ENCODE assay signal across 1 cellular context in the genomic region with DNA sequence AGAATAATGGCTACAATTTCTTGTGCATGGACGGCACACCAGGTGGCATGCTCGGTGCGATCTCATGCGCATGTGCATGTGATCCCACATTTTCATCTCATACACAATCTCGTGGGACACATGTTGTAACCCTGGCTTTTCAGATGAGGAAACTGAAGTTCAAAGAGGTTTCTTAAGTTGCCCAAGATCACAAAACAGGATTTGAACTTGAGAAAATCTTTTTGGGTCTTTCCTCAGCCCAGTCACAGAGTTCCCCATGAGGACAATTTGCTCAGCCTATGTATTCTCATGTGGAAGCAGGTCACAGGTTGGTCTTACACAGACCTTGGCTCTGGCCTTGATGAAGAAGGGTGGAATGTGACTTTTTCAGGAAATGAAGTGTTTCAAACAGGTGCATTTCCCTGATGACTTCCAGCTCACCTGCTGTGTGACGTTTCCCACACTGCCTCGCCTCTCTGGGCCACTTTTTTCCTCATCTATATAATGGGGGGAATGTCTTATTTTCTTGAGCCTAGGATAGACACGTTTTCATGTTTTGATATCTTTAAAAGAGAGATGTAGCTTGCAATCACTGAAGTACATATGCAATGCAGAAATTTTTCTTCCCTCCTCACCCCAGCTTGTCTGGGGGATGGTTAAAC.
A peak's percentile ranks its signal among the peaks of the same experiment; 100 is the strongest.
TF ChIP-seq lines count a peak whose summit lies in the region.

No MANE protein-coding gene starts in this region.

TF ChIP-seq in liver, 16 proteins besides CTCF, POLR2A, EP300 and RAD21 (continued from another document):
- TF ChIP-seq MAX (IDR thresholded peaks at IDR 0.05) (no peak), GABPA (IDR thresholded peaks at IDR 0.05 in 1 of 2, conservative IDR thresholded peaks at IDR 0.05 in 1 of 2) (no peak), EGR1 (IDR thresholded peaks at IDR 0.05; ENCODE audit: low read depth in 2 of 2) (peak in 1 of 2 donors; percentile 41), RXRA (IDR thresholded peaks at IDR 0.05) (peak in 1 of 2 donors; percentile 94), FOXA1 (IDR thresholded peaks at IDR 0.05) (no peak), FOXA2 (IDR thresholded peaks at IDR 0.05) (no peak), HNF4G (IDR thresholded peaks at IDR 0.05) (no peak), SP1 (IDR thresholded peaks at IDR 0.05) (peak; percentile 73), NR2F2 (IDR thresholded peaks at IDR 0.05) (peak; percentile 25), TAF1 (conservative IDR thresholded peaks at IDR 0.05) (no peak), JUND (IDR thresholded peaks at IDR 0.05) (no peak)
- TF ChIP-seq, protein P1, sequence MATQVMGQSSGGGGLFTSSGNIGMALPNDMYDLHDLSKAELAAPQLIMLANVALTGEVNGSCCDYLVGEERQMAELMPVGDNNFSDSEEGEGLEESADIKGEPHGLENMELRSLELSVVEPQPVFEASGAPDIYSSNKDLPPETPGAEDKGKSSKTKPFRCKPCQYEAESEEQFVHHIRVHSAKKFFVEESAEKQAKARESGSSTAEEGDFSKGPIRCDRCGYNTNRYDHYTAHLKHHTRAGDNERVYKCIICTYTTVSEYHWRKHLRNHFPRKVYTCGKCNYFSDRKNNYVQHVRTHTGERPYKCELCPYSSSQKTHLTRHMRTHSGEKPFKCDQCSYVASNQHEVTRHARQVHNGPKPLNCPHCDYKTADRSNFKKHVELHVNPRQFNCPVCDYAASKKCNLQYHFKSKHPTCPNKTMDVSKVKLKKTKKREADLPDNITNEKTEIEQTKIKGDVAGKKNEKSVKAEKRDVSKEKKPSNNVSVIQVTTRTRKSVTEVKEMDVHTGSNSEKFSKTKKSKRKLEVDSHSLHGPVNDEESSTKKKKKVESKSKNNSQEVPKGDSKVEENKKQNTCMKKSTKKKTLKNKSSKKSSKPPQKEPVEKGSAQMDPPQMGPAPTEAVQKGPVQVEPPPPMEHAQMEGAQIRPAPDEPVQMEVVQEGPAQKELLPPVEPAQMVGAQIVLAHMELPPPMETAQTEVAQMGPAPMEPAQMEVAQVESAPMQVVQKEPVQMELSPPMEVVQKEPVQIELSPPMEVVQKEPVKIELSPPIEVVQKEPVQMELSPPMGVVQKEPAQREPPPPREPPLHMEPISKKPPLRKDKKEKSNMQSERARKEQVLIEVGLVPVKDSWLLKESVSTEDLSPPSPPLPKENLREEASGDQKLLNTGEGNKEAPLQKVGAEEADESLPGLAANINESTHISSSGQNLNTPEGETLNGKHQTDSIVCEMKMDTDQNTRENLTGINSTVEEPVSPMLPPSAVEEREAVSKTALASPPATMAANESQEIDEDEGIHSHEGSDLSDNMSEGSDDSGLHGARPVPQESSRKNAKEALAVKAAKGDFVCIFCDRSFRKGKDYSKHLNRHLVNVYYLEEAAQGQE (IDR thresholded peaks at IDR 0.05), result no peak
- TF ChIP-seq, protein P2, sequence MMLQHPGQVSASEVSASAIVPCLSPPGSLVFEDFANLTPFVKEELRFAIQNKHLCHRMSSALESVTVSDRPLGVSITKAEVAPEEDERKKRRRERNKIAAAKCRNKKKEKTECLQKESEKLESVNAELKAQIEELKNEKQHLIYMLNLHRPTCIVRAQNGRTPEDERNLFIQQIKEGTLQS (IDR thresholded peaks at IDR 0.05), result no peak
